Comparison of ENCODE assay signal across 32 cellular contexts in the genomic region with DNA sequence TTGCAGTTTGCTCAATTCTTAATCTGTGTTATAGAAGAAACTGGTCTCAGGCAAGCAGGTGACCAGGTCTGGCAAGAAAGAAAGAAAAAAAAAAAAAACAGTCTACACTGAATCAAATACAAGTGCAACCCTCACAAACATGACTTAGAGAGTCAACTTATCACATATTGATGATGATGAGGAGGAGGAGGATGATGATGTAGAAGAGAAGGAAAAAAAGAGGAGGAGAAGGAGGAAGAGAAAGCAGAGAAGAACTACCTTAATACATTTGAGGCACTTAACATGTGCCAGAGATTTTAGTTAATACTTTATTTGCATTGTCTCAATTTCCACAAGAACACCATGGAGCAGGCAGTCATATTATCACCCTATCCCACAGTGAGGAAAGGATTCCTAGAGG.
"Had no signal": no experiment of that assay in that cellular context is flagged by ENCODE, and none has a peak within 500 bp of the region (broad histone marks: within the 10 kb centered on the region; RNA-seq: fewer than 3 reads in every experiment).

No MANE protein-coding gene starts in this region.

- H3K4me1 Mint-ChIP-seq: activated B cell treated with CpG ODN at 0.5 μM for 24 hours; activated naive CD4-positive, alpha-beta T cell treated with anti-CD3 and anti-CD28 coated beads, Interleukin-2, amount 50 U/mL, for 24 hours; activated naive CD8-positive, alpha-beta T cell treated with anti-CD3 and anti-CD28 coated beads for 36 hours; activated naive CD8-positive, alpha-beta T cell treated with anti-CD3 and anti-CD28 coated beads, Interleukin-2, amount 50 U/mL, for 24 hours; T-helper 17 cell had no signal

- H3K27me3 ChIP-seq: adrenal gland, body of pancreas, breast epithelium, cardiac muscle cell, colonic mucosa, esophagus squamous epithelium had no signal

- H3K9me3 ChIP-seq: adrenal gland, body of pancreas, breast epithelium, colonic mucosa, esophagus squamous epithelium had no signal

- H3K4me3 Mint-ChIP-seq: activated B cell treated with CpG ODN at 0.5 μM for 24 hours; activated CD8-positive, alpha-beta T cell treated with anti-CD3 and anti-CD28 coated beads for 36 hours; activated naive CD4-positive, alpha-beta T cell treated with anti-CD3 and anti-CD28 coated beads for 36 hours; activated naive CD4-positive, alpha-beta T cell treated with anti-CD3 and anti-CD28 coated beads, Interleukin-2, amount 50 U/mL, for 24 hours; activated naive CD8-positive, alpha-beta T cell treated with anti-CD3 and anti-CD28 coated beads for 36 hours; activated naive CD8-positive, alpha-beta T cell treated with anti-CD3 and anti-CD28 coated beads, Interleukin-2, amount 50 U/mL, for 24 hours; activated T-cell treated with anti-CD3 and anti-CD28 coated beads, Interleukin-2, amount 50 U/mL, for 4 hours; T-helper 17 cell; T-helper 2 cell treated with Interferon-gamma antibody and Interleukin-4, amounts not matched to agents 5 μg/mL and 100 μg/mL, for 36 hours had no signal

- H3K36me3 ChIP-seq: adrenal gland, breast epithelium, cardiac muscle cell, colonic mucosa, WERI-Rb-1 had no signal

- H3K4me1 ChIP-seq: body of pancreas, breast epithelium, colonic mucosa had no signal

- DNase-seq: activated B cell treated with CpG ODN at 0.5 μM for 24 hours; activated CD4-positive, alpha-beta T cell treated with anti-CD3 and anti-CD28 coated beads for 48 hours; activated CD4-positive, alpha-beta T cell treated with anti-CD3 and anti-CD28 coated beads, Interleukin-2, amount 50 U/mL, for 1 hour; activated CD4-positive, alpha-beta T cell treated with anti-CD3 and anti-CD28 coated beads, Interleukin-2, amount 50 U/mL, for 48 hours; activated CD8-positive, alpha-beta memory T cell treated with anti-CD3 and anti-CD28 coated beads for 24 hours; activated CD8-positive, alpha-beta T cell treated with anti-CD3 and anti-CD28 coated beads for 36 hours; activated effector memory CD4-positive, alpha-beta T cell treated with anti-CD3 and anti-CD28 coated beads, Interleukin-2, amount 50 U/mL, for 16 hours; activated naive CD4-positive, alpha-beta T cell treated with anti-CD3 and anti-CD28 coated beads for 36 hours; activated naive CD8-positive, alpha-beta T cell treated with anti-CD3 and anti-CD28 coated beads for 36 hours; activated naive CD8-positive, alpha-beta T cell treated with anti-CD3 and anti-CD28 coated beads, Interleukin-2, amount 50 U/mL, for 24 hours; activated T-cell treated with anti-CD3 and anti-CD28 coated beads, Interleukin-2, amount 50 U/mL, for 4 hours; adrenal gland; amygdala; aorta; body of pancreas; central memory CD4-positive, alpha-beta T cell; cerebellar nuclear complex; colonic mucosa; effector CD8-positive, alpha-beta T cell; esophagus squamous epithelium; foreskin fibroblast; T-helper 1 cell; T-helper 17 cell; T1000; WERI-Rb-1 had no signal

- H3K27ac ChIP-seq: adrenal gland, body of pancreas, cardiac muscle cell, colonic mucosa, epithelial cell of prostate, esophagus squamous epithelium, WERI-Rb-1 had no signal

- H3K4me3 ChIP-seq: adrenal gland, body of pancreas, breast epithelium, cardiac muscle cell, colonic mucosa, esophagus squamous epithelium had no signal

- H3K36me3 Mint-ChIP-seq: activated naive CD4-positive, alpha-beta T cell treated with anti-CD3 and anti-CD28 coated beads, Interleukin-2, amount 50 U/mL, for 24 hours; activated naive CD8-positive, alpha-beta T cell treated with anti-CD3 and anti-CD28 coated beads for 36 hours had no signal

- ATAC-seq: activated CD4-positive, CD25-positive, alpha-beta regulatory T cell treated with anti-CD3 and anti-CD28 coated beads, Interleukin-2, amount 50 U/mL, for 24 hours; activated CD8-positive, alpha-beta T cell treated with anti-CD3 and anti-CD28 coated beads for 36 hours; activated naive CD8-positive, alpha-beta T cell treated with anti-CD3 and anti-CD28 coated beads, Interleukin-2, amount 50 U/mL, for 24 hours; activated T-cell treated with anti-CD3 and anti-CD28 coated beads, Interleukin-2, amount 50 U/mL, for 4 hours; body of pancreas; T-helper 17 cell had no signal

- H3K27me3 Mint-ChIP-seq: T-helper 17 cell had no signal

- H3K27ac Mint-ChIP-seq: activated B cell treated with CpG ODN at 0.5 μM for 24 hours; activated CD8-positive, alpha-beta T cell treated with anti-CD3 and anti-CD28 coated beads for 36 hours; activated naive CD4-positive, alpha-beta T cell treated with anti-CD3 and anti-CD28 coated beads for 36 hours; activated naive CD4-positive, alpha-beta T cell treated with anti-CD3 and anti-CD28 coated beads, Interleukin-2, amount 50 U/mL, for 24 hours; activated naive CD8-positive, alpha-beta T cell treated with anti-CD3 and anti-CD28 coated beads for 36 hours; activated naive CD8-positive, alpha-beta T cell treated with anti-CD3 and anti-CD28 coated beads, Interleukin-2, amount 50 U/mL, for 24 hours; activated T-helper 2 cell treated with anti-CD3 and anti-CD28 coated beads, Interferon-gamma antibody, Interleukin-2, Interleukin-4, amounts not matched to agents 10 μg/mL and 5 μg/mL and 100 μg/mL, durations not matched to agents 14 hours and 24 hours and 36 hours; T-helper 17 cell; T-helper 2 cell treated with Interferon-gamma antibody and Interleukin-4, amounts not matched to agents 5 μg/mL and 100 μg/mL, for 36 hours had no signal

- H3K9me3 Mint-ChIP-seq: activated B cell treated with CpG ODN at 0.5 μM for 24 hours; activated CD8-positive, alpha-beta T cell treated with anti-CD3 and anti-CD28 coated beads for 36 hours; activated naive CD4-positive, alpha-beta T cell treated with anti-CD3 and anti-CD28 coated beads for 36 hours; activated naive CD8-positive, alpha-beta T cell treated with anti-CD3 and anti-CD28 coated beads for 36 hours; activated naive CD8-positive, alpha-beta T cell treated with anti-CD3 and anti-CD28 coated beads, Interleukin-2, amount 50 U/mL, for 24 hours; activated T-cell treated with anti-CD3 and anti-CD28 coated beads, Interleukin-2, amount 50 U/mL, for 4 hours; activated T-helper 2 cell treated with anti-CD3 and anti-CD28 coated beads, Interferon-gamma antibody, Interleukin-2, Interleukin-4, amounts not matched to agents 10 μg/mL and 5 μg/mL and 100 μg/mL, durations not matched to agents 14 hours and 24 hours and 36 hours; T-helper 2 cell treated with Interferon-gamma antibody and Interleukin-4, amounts not matched to agents 5 μg/mL and 100 μg/mL, for 36 hours had no signal
